In the genomic region with DNA sequence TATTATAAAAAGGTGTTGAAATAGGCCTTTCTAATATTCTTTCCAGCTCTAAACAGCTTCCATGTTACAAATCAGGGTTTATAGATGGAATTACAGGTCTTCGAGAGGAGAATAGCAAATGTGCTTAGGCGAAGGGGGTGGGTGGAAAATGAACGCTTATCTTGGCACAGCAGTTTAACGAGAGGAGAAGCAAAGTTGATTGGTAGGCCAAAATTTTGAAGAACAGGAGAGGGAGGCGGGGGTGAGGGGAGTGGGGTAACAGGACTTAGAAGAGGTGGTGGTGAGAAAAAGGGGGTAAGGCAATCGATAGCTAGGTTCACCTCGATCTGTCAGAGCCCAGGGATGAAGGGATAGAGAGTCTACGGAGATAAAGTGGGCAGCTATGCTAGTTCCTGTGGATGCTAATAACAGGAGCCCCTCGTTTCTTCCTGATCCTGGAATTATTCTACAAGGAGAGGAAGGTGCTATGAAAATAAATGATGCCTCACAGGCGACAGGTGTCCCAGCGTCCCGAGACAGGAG, we compare ENCODE assay signal across 1 cellular context.
TF ChIP-seq lines count a peak whose summit lies in the region.

No MANE protein-coding gene starts in this region.

TF ChIP-seq in K562, 482 proteins besides CTCF, POLR2A, EP300 and RAD21 (continued from another document and continues in another):
- TF ChIP-seq, protein P1, sequence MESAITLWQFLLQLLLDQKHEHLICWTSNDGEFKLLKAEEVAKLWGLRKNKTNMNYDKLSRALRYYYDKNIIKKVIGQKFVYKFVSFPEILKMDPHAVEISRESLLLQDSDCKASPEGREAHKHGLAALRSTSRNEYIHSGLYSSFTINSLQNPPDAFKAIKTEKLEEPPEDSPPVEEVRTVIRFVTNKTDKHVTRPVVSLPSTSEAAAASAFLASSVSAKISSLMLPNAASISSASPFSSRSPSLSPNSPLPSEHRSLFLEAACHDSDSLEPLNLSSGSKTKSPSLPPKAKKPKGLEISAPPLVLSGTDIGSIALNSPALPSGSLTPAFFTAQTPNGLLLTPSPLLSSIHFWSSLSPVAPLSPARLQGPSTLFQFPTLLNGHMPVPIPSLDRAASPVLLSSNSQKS (CRISPR knock-in tag; IDR thresholded peaks at IDR 0.05): no peak
- TF ChIP-seq MTF1 (CRISPR knock-in tag; IDR thresholded peaks at IDR 0.05; ENCODE audit: borderline replicate concordance) (no peak), ZNF12 (CRISPR knock-in tag; IDR thresholded peaks at IDR 0.05) (no peak), MXI1 (IDR thresholded peaks at IDR 0.05; ENCODE audit: low read depth, low read length) (no peak), ZNF699 (CRISPR knock-in tag; IDR thresholded peaks at IDR 0.05; ENCODE audit: insufficient replicate concordance) (no peak), NFYB (IDR thresholded peaks at IDR 0.05; ENCODE audit: extremely low read depth, insufficient read length) (no peak), POLR2AphosphoS5 (IDR thresholded peaks at IDR 0.05; ENCODE audit: control insufficient read depth, insufficient read depth, low read depth, low read length) (peak; percentile 33; the same call in 1 of the 2 replicates), NELFE (IDR thresholded peaks at IDR 0.05; ENCODE audit: insufficient read depth, insufficient read length) (no peak), NR2C2 (CRISPR knock-in tag; IDR thresholded peaks at IDR 0.05) (no peak), NR2C2 (tag; IDR thresholded peaks at IDR 0.05) (no peak), PHTF2 (CRISPR knock-in tag; IDR thresholded peaks at IDR 0.05) (no peak), ZNF143 (CRISPR knock-in tag; IDR thresholded peaks at IDR 0.05) (no peak), ELF2 (CRISPR knock-in tag; IDR thresholded peaks at IDR 0.05) (peak; percentile 24; the same call in 1 of the 2 replicates), COPS2 (conservative IDR thresholded peaks at IDR 0.05) (no peak), YBX1 (IDR thresholded peaks at IDR 0.05) (no peak), HIVEP1 (CRISPR knock-in tag; IDR thresholded peaks at IDR 0.05) (no peak), ZNF507 (tag; conservative IDR thresholded peaks at IDR 0.05) (no peak), RBFOX2 (IDR thresholded peaks at IDR 0.05; ENCODE audit: low read depth, low read length) (no peak), HMG20A (CRISPR knock-in tag; conservative IDR thresholded peaks at IDR 0.05) (no peak), TCFL5 (CRISPR knock-in tag; conservative IDR thresholded peaks at IDR 0.05) (no peak), FOXA3 (CRISPR knock-in tag; conservative IDR thresholded peaks at IDR 0.05 in 1 of 2, IDR thresholded peaks at IDR 0.05 in 1 of 2) (no peak), ZNF274 (IDR thresholded peaks at IDR 0.05; ENCODE audit: borderline replicate concordance, low read depth, low read length) (no peak), PPARD (CRISPR knock-in tag; IDR thresholded peaks at IDR 0.05) (no peak), BRD9 (IDR thresholded peaks at IDR 0.05; ENCODE audit: low read depth, partially characterized antibody) (no peak), FOXM1 (IDR thresholded peaks at IDR 0.05; ENCODE audit: low read depth) (peak; percentile 66; the same call in 1 of the 2 replicates), FOXM1 (CRISPR knock-in tag; IDR thresholded peaks at IDR 0.05; ENCODE audit: low read depth) (no peak), ZFP30 (CRISPR knock-in tag; IDR thresholded peaks at IDR 0.05; ENCODE audit: borderline replicate concordance) (no peak), CSDE1 (IDR thresholded peaks at IDR 0.05) (no peak), TCF7 (IDR thresholded peaks at IDR 0.05; ENCODE audit: borderline replicate concordance) (no peak), SP2 (IDR thresholded peaks at IDR 0.05; ENCODE audit: extremely low read depth, low read depth, low read length, poor library complexity, severe bottlenecking) (no peak), ZNF778 (CRISPR knock-in tag; IDR thresholded peaks at IDR 0.05) (no peak), BRD4 (IDR thresholded peaks at IDR 0.05) (no peak), FIP1L1 (IDR thresholded peaks at IDR 0.05; ENCODE audit: low read depth, low read length, poor library complexity, severe bottlenecking) (no peak), SRF (CRISPR knock-in tag; IDR thresholded peaks at IDR 0.05) (no peak), ZNF583 (CRISPR knock-in tag; IDR thresholded peaks at IDR 0.05) (no peak), GATA2 (CRISPR knock-in tag; IDR thresholded peaks at IDR 0.05) (no peak), DIDO1 (tag; IDR thresholded peaks at IDR 0.05; ENCODE audit: low read depth) (no peak), ARID1B (IDR thresholded peaks at IDR 0.05) (peak; percentile 26; the same call in 1 of the 2 replicates), OTX1 (CRISPR knock-in tag; IDR thresholded peaks at IDR 0.05) (no peak), TAF9B (IDR thresholded peaks at IDR 0.05; ENCODE audit: partially characterized antibody) (no peak), CHD1 (IDR thresholded peaks at IDR 0.05; ENCODE audit: low read length) (peak; percentile 40), NR3C1 (CRISPR knock-in tag; IDR thresholded peaks at IDR 0.05) (no peak), YY1 (IDR thresholded peaks at IDR 0.05; ENCODE audit: borderline replicate concordance in 1 of 3, control insufficient read depth in 1 of 3, extremely low read depth in 1 of 3, insufficient read depth in 3 of 3, insufficient read length in 1 of 3, insufficient replicate concordance in 2 of 3, low read depth in 1 of 3, low read length in 2 of 3) (no peak), CHD4 (IDR thresholded peaks at IDR 0.05; ENCODE audit: insufficient read depth, insufficient replicate concordance, low read depth, low read length, poor library complexity, severe bottlenecking) (no peak), SMARCE1 (IDR thresholded peaks at IDR 0.05) (peak; percentile 11; the same call in 1 of the 2 replicates), SMARCA4 (IDR thresholded peaks at IDR 0.05) (peak; percentile 8; the same call in 1 of the 2 replicates), MYNN (IDR thresholded peaks at IDR 0.05) (no peak), MYNN (CRISPR knock-in tag; IDR thresholded peaks at IDR 0.05) (no peak), KDM5B (IDR thresholded peaks at IDR 0.05; ENCODE audit: insufficient replicate concordance, low read depth, low read length) (no peak), HDGF (IDR thresholded peaks at IDR 0.05) (0 out of 2 replicates have a peak, but pooled peaks have one; percentile 35), POU5F1 (IDR thresholded peaks at IDR 0.05; ENCODE audit: borderline replicate concordance, low read depth, low read length, partially characterized antibody) (no peak)
- TF ChIP-seq, protein P2, sequence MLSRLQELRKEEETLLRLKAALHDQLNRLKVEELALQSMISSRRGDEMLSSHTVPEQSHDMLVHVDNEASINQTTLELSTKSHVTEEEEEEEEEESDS (CRISPR knock-in tag; IDR thresholded peaks at IDR 0.05): no peak
- TF ChIP-seq, protein P3, sequence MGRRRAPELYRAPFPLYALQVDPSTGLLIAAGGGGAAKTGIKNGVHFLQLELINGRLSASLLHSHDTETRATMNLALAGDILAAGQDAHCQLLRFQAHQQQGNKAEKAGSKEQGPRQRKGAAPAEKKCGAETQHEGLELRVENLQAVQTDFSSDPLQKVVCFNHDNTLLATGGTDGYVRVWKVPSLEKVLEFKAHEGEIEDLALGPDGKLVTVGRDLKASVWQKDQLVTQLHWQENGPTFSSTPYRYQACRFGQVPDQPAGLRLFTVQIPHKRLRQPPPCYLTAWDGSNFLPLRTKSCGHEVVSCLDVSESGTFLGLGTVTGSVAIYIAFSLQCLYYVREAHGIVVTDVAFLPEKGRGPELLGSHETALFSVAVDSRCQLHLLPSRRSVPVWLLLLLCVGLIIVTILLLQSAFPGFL (CRISPR knock-in tag; IDR thresholded peaks at IDR 0.05): no peak
- TF ChIP-seq, protein P4, sequence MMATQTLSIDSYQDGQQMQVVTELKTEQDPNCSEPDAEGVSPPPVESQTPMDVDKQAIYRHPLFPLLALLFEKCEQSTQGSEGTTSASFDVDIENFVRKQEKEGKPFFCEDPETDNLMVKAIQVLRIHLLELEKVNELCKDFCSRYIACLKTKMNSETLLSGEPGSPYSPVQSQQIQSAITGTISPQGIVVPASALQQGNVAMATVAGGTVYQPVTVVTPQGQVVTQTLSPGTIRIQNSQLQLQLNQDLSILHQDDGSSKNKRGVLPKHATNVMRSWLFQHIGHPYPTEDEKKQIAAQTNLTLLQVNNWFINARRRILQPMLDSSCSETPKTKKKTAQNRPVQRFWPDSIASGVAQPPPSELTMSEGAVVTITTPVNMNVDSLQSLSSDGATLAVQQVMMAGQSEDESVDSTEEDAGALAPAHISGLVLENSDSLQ (IDR thresholded peaks at IDR 0.05): peak; percentile 16; the same call in 1 of the 2 replicates
- TF ChIP-seq, protein P5, sequence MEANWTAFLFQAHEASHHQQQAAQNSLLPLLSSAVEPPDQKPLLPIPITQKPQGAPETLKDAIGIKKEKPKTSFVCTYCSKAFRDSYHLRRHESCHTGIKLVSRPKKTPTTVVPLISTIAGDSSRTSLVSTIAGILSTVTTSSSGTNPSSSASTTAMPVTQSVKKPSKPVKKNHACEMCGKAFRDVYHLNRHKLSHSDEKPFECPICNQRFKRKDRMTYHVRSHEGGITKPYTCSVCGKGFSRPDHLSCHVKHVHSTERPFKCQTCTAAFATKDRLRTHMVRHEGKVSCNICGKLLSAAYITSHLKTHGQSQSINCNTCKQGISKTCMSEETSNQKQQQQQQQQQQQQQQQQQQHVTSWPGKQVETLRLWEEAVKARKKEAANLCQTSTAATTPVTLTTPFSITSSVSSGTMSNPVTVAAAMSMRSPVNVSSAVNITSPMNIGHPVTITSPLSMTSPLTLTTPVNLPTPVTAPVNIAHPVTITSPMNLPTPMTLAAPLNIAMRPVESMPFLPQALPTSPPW (CRISPR knock-in tag; IDR thresholded peaks at IDR 0.05): peak; percentile 34; the same call in 1 of the 2 replicates
- TF ChIP-seq, protein P6, sequence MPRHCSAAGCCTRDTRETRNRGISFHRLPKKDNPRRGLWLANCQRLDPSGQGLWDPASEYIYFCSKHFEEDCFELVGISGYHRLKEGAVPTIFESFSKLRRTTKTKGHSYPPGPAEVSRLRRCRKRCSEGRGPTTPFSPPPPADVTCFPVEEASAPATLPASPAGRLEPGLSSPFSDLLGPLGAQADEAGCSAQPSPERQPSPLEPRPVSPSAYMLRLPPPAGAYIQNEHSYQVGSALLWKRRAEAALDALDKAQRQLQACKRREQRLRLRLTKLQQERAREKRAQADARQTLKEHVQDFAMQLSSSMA (CRISPR knock-in tag; IDR thresholded peaks at IDR 0.05): no peak
- TF ChIP-seq, protein P7, sequence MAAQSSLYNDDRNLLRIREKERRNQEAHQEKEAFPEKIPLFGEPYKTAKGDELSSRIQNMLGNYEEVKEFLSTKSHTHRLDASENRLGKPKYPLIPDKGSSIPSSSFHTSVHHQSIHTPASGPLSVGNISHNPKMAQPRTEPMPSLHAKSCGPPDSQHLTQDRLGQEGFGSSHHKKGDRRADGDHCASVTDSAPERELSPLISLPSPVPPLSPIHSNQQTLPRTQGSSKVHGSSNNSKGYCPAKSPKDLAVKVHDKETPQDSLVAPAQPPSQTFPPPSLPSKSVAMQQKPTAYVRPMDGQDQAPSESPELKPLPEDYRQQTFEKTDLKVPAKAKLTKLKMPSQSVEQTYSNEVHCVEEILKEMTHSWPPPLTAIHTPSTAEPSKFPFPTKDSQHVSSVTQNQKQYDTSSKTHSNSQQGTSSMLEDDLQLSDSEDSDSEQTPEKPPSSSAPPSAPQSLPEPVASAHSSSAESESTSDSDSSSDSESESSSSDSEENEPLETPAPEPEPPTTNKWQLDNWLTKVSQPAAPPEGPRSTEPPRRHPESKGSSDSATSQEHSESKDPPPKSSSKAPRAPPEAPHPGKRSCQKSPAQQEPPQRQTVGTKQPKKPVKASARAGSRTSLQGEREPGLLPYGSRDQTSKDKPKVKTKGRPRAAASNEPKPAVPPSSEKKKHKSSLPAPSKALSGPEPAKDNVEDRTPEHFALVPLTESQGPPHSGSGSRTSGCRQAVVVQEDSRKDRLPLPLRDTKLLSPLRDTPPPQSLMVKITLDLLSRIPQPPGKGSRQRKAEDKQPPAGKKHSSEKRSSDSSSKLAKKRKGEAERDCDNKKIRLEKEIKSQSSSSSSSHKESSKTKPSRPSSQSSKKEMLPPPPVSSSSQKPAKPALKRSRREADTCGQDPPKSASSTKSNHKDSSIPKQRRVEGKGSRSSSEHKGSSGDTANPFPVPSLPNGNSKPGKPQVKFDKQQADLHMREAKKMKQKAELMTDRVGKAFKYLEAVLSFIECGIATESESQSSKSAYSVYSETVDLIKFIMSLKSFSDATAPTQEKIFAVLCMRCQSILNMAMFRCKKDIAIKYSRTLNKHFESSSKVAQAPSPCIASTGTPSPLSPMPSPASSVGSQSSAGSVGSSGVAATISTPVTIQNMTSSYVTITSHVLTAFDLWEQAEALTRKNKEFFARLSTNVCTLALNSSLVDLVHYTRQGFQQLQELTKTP (IDR thresholded peaks at IDR 0.05; ENCODE audit: low read depth in 1 of 2, partially characterized antibody in 2 of 2): no peak
- TF ChIP-seq, protein P8, sequence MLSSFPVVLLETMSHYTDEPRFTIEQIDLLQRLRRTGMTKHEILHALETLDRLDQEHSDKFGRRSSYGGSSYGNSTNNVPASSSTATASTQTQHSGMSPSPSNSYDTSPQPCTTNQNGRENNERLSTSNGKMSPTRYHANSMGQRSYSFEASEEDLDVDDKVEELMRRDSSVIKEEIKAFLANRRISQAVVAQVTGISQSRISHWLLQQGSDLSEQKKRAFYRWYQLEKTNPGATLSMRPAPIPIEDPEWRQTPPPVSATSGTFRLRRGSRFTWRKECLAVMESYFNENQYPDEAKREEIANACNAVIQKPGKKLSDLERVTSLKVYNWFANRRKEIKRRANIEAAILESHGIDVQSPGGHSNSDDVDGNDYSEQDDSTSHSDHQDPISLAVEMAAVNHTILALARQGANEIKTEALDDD (IDR thresholded peaks at IDR 0.05): no peak
- TF ChIP-seq, protein P9, sequence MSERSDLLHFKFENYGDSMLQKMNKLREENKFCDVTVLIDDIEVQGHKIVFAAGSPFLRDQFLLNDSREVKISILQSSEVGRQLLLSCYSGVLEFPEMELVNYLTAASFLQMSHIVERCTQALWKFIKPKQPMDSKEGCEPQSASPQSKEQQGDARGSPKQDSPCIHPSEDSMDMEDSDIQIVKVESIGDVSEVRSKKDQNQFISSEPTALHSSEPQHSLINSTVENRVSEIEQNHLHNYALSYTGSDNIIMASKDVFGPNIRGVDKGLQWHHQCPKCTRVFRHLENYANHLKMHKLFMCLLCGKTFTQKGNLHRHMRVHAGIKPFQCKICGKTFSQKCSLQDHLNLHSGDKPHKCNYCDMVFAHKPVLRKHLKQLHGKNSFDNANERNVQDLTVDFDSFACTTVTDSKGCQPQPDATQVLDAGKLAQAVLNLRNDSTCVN (CRISPR knock-in tag; IDR thresholded peaks at IDR 0.05): 0 out of 2 replicates have a peak, but pooled peaks have one; percentile 34
- TF ChIP-seq, protein P10, sequence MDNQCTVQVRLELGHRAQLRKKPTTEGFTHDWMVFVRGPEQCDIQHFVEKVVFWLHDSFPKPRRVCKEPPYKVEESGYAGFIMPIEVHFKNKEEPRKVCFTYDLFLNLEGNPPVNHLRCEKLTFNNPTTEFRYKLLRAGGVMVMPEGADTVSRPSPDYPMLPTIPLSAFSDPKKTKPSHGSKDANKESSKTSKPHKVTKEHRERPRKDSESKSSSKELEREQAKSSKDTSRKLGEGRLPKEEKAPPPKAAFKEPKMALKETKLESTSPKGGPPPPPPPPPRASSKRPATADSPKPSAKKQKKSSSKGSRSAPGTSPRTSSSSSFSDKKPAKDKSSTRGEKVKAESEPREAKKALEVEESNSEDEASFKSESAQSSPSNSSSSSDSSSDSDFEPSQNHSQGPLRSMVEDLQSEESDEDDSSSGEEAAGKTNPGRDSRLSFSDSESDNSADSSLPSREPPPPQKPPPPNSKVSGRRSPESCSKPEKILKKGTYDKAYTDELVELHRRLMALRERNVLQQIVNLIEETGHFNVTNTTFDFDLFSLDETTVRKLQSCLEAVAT (IDR thresholded peaks at IDR 0.05): peak in 1 of 2 experiments; percentile 33; a peak in 1 of 4 replicates
